9 cellular contexts compared by ENCODE assay signal in genomic region chr9:136791466-136792276, GRCh38. TPM values are rescaled to one million over a fixed set of nuclear protein-coding genes. Genes with fewer than 3 reads are reported as not detected.
DNase-seq lines count a peak whose midpoint lies in the region; ATAC-seq lines count a peak whose summit lies in the region.
"Had no signal": no experiment of that assay in that cellular context is flagged by ENCODE, and none has a peak within 500 bp of the region (broad histone marks: within the 10 kb centered on the region; RNA-seq: fewer than 3 reads in every experiment).

No MANE protein-coding gene starts in this region.

- no peaks in the 10 kb centered on the region for H3K27me3 ChIP-seq in CD4-positive, CD25-positive, alpha-beta regulatory T cell (ENCODE audit: control insufficient read depth, insufficient read depth, low read length)

- peak overlapping the region; percentile 19 for H3K4me3 ChIP-seq in CD4-positive, CD25-positive, alpha-beta regulatory T cell (ENCODE audit: low read depth, low read length)
- H3K4me3 ChIP-seq in mesodermal cell (ENCODE audit: extremely low read depth, insufficient read depth, low read length, poor library complexity, severe bottlenecking): peak overlapping the region; percentile 93

- no peak for ATAC-seq in CD4-positive, CD25-positive, alpha-beta regulatory T cell (ENCODE audit: low read depth in 2 of 2)
- peak; percentile 21 for ATAC-seq in GM21526 (IDR thresholded peaks at IDR 0.05; ENCODE audit: low FRiP score, unreplicated experiment)

- peak overlapping the region; percentile 87 to 96 (median 88) for H3K4me3 Mint-ChIP-seq in CD4-positive, CD25-positive, alpha-beta regulatory T cell

- no peaks in the 10 kb centered on the region for H3K9me3 Mint-ChIP-seq in CD4-positive, CD25-positive, alpha-beta regulatory T cell

- peaks cover 30% of the 10 kb centered on the region for H3K4me1 ChIP-seq in CD4-positive, CD25-positive, alpha-beta regulatory T cell (ENCODE audit: control insufficient read depth, insufficient read depth, low read length, poor library complexity, severe bottlenecking)
- peaks cover 49% of the 10 kb centered on the region for H3K4me1 ChIP-seq in mesodermal cell (ENCODE audit: control insufficient read depth, insufficient read depth, low read length, poor library complexity, severe bottlenecking)

- H3K27ac ChIP-seq in CD4-positive, CD25-positive, alpha-beta regulatory T cell (ENCODE audit: insufficient read depth, low read length, poor library complexity, severe bottlenecking): peak overlapping the region; percentile 97
- peak overlapping the region; percentile 66 for H3K27ac ChIP-seq in mesodermal cell (ENCODE audit: low read depth, low read length, severe bottlenecking)

- DNase-seq in CD4-positive, CD25-positive, alpha-beta regulatory T cell: peak; percentile 60 to 75 (median 74)
- DNase-seq in NCI-H2107 (lab: John Stamatoyannopoulos, UW): peak; percentile 83
- peak; percentile 77 for DNase-seq in activated CD4-positive, alpha-beta T cell treated with anti-CD3 and anti-CD28 coated beads for 48 hours
- DNase-seq in dermis blood vessel endothelial cell: peak; percentile 43
- DNase-seq in stimulated activated CD8-positive, alpha-beta memory T cell treated with anti-CD3 and anti-CD28 coated beads, Interleukin-4, amount 100 ng/mL, for 4 hours (ENCODE audit: low read depth in 2 of 2, low spot score in 1 of 2): peak; percentile 29 to 38
- no peak for DNase-seq in NCI-H128 (lab: John Stamatoyannopoulos, UW; ENCODE audit: unreplicated experiment)

- peaks cover 14% of the 10 kb centered on the region for H3K27me3 Mint-ChIP-seq in CD4-positive, CD25-positive, alpha-beta regulatory T cell

- H3K36me3 Mint-ChIP-seq in CD4-positive, CD25-positive, alpha-beta regulatory T cell: no peaks in the 10 kb centered on the region

- WGBS in mesodermal cell (ENCODE audit: insufficient coverage in 2 of 2), 2 experiments: 14 to 17% methylated on average over 25 to 31 of the region's 34 CpGs

- no peaks in the 10 kb centered on the region for H3K9me3 ChIP-seq in CD4-positive, CD25-positive, alpha-beta regulatory T cell (ENCODE audit: control insufficient read depth in 2 of 2, low read length in 2 of 2)
- no peaks in the 10 kb centered on the region for H3K9me3 ChIP-seq in mesodermal cell (ENCODE audit: control insufficient read depth, low read length)

- H3K36me3 ChIP-seq in CD4-positive, CD25-positive, alpha-beta regulatory T cell (ENCODE audit: control insufficient read depth, insufficient read depth, low read length): peaks cover 3% of the 10 kb centered on the region
- peaks cover 23% of the 10 kb centered on the region for H3K36me3 ChIP-seq in mesodermal cell (ENCODE audit: control insufficient read depth, insufficient read depth, low read length)

- peak overlapping the region; percentile 90 to 95 (median 93) for H3K27ac Mint-ChIP-seq in CD4-positive, CD25-positive, alpha-beta regulatory T cell

- peaks cover 5 to 50% (median 13%) of the 10 kb centered on the region in 4 donors for H3K4me1 Mint-ChIP-seq in CD4-positive, CD25-positive, alpha-beta regulatory T cell

RNA-seq across cellular contexts. Expression of gene TMEM141, which starts 0.5 kb away (rescaled TPM):
- total RNA-seq in CD4-positive, CD25-positive, alpha-beta regulatory T cell: 20.7 TPM
- polyA plus RNA-seq in CD4-positive, CD25-positive, alpha-beta regulatory T cell: 10 to 100 TPM; 28.2 to 39.3 (median 35.5) TPM
- total RNA-seq in dermis blood vessel endothelial cell: 47.9 and 98.5 TPM in 2 replicates
- 103 TPM for polyA plus RNA-seq in mesodermal cell (2013, experiment 1 of 2)
- 109 TPM for polyA plus RNA-seq in mesodermal cell (2013, experiment 2 of 2)

RNA-seq across cellular contexts. Expression of gene CCDC183, which starts 4.5 kb away (rescaled TPM):
- total RNA-seq in CD4-positive, CD25-positive, alpha-beta regulatory T cell: 2.3 TPM
- polyA plus RNA-seq in CD4-positive, CD25-positive, alpha-beta regulatory T cell: under 1 TPM in 3 of 4 donors, not detected in 1; 0.16 to 0.72 (median 0.58) TPM
- 0.37 and 1.0 TPM in 2 replicates for total RNA-seq in dermis blood vessel endothelial cell
- 27.3 TPM for polyA plus RNA-seq in mesodermal cell (2013, experiment 1 of 2)
- 34.1 TPM for polyA plus RNA-seq in mesodermal cell (2013, experiment 2 of 2)

RNA-seq across cellular contexts. Expression of gene RABL6, which starts 16.1 kb away (rescaled TPM):
- total RNA-seq in CD4-positive, CD25-positive, alpha-beta regulatory T cell: 63.6 TPM
- 10 to 100 TPM in 2 of 4 donors, 1 to 10 TPM in 2; 9.4 to 13.9 (median 10.6) TPM for polyA plus RNA-seq in CD4-positive, CD25-positive, alpha-beta regulatory T cell
- total RNA-seq in dermis blood vessel endothelial cell: 69.1 and 95.8 TPM in 2 replicates
- polyA plus RNA-seq in mesodermal cell (2013, experiment 1 of 2): 153 TPM
- 143 TPM for polyA plus RNA-seq in mesodermal cell (2013, experiment 2 of 2)

RNA-seq across cellular contexts. Expression of gene LCN15, which starts 27.4 kb away (rescaled TPM):
- not detected for total RNA-seq in CD4-positive, CD25-positive, alpha-beta regulatory T cell
- polyA plus RNA-seq in CD4-positive, CD25-positive, alpha-beta regulatory T cell: not detected
- total RNA-seq in dermis blood vessel endothelial cell: 0.05 TPM in 1 of 2 replicates, not detected in the other
- polyA plus RNA-seq in mesodermal cell (2013, experiment 1 of 2): 1.4 TPM
- 1.6 TPM for polyA plus RNA-seq in mesodermal cell (2013, experiment 2 of 2)
- total RNA-seq: NCI-H460 had no signal

RNA-seq across cellular contexts. Expression of gene LCN8, which starts 33.6 kb away (rescaled TPM):
- total RNA-seq in CD4-positive, CD25-positive, alpha-beta regulatory T cell: not detected
- polyA plus RNA-seq in CD4-positive, CD25-positive, alpha-beta regulatory T cell: not detected
- not detected in 2 replicates for total RNA-seq in dermis blood vessel endothelial cell
- polyA plus RNA-seq in mesodermal cell (2013, experiment 1 of 2): not detected
- not detected for polyA plus RNA-seq in mesodermal cell (2013, experiment 2 of 2)
- total RNA-seq: NCI-H460 had no signal
